Comparison of ENCODE assay signal across 25 cellular contexts in genomic region chr19:28575816-28576215, GRCh38.
DNase-seq lines count a peak whose midpoint lies in the region; ATAC-seq, FAIRE-seq and TF ChIP-seq lines count a peak whose summit lies in the region.
"Had no signal": no experiment of that assay in that cellular context is flagged by ENCODE, and none has a peak within 500 bp of the region (broad histone marks: within the 10 kb centered on the region; RNA-seq: fewer than 3 reads in every experiment).

No MANE protein-coding gene starts in this region.

- no peaks in the 10 kb centered on the region for H3K9me3 ChIP-seq in endodermal cell (ENCODE audit: control insufficient read depth, low read length)
- H3K9me3 ChIP-seq: BE2C; BLaER1 treated with 17β-estradiol and CSF1 and Interleukin-3, amounts not matched to agents 10 nM and 100 nM had no signal

- H3K4me1 ChIP-seq in endodermal cell (ENCODE audit: control insufficient read depth, insufficient read depth, low read length): no peaks in the 10 kb centered on the region
- H3K4me1 ChIP-seq: A549, BE2C had no signal

- H3K36me3 Mint-ChIP-seq in natural killer cell (no peaks in the 10 kb centered on the region), endodermal cell (ENCODE audit: low read depth) (no peaks in the 10 kb centered on the region)
- H3K36me3 Mint-ChIP-seq in natural killer cell treated with Interleukin-12 subunit alpha and Interleukin-12 subunit beta and Interleukin-15 and Interleukin-18, amount 100 ng/mL, for 72 hours: no peaks in the 10 kb centered on the region
- H3K36me3 Mint-ChIP-seq in central memory CD8-positive, alpha-beta T cell (ENCODE audit: insufficient read depth): no peaks in the 10 kb centered on the region
- H3K36me3 Mint-ChIP-seq in activated naive CD4-positive, alpha-beta T cell treated with anti-CD3 and anti-CD28 coated beads, Interleukin-2, amount 10 ng/mL, durations not matched to agents 7 days and 5 days: no peaks in the 10 kb centered on the region
- H3K36me3 Mint-ChIP-seq: CD14-positive monocyte; CD8-positive, alpha-beta memory T cell had no signal

- peak in 2 of 3 donors; percentile 59 to 63 for ATAC-seq in natural killer cell
- ATAC-seq in natural killer cell treated with Interleukin-12 subunit alpha and Interleukin-12 subunit beta and Interleukin-15 and Interleukin-18, amount 100 ng/mL, for 72 hours: no peak
- ATAC-seq in central memory CD8-positive, alpha-beta T cell (replicated peaks; ENCODE audit: extremely low read depth, poor library complexity, severe bottlenecking): no peak
- no peak for ATAC-seq in left ventricle myocardium superior
- ATAC-seq: A549 had no signal

- H3K4me1 Mint-ChIP-seq in natural killer cell (peaks cover 31 to 36% of the 10 kb centered on the region in 2 donors), endodermal cell (peaks cover 6% of the 10 kb centered on the region)
- H3K4me1 Mint-ChIP-seq in natural killer cell treated with Interleukin-12 subunit alpha and Interleukin-12 subunit beta and Interleukin-15 and Interleukin-18, amount 100 ng/mL, for 72 hours (ENCODE audit: low read depth in 2 of 2): peaks cover 4 to 35% of the 10 kb centered on the region in 2 donors
- H3K4me1 Mint-ChIP-seq in central memory CD8-positive, alpha-beta T cell: no peaks in the 10 kb centered on the region
- no peaks in the 10 kb centered on the region for H3K4me1 Mint-ChIP-seq in activated naive CD4-positive, alpha-beta T cell treated with anti-CD3 and anti-CD28 coated beads, Interleukin-2, amount 10 ng/mL, durations not matched to agents 7 days and 5 days
- H3K4me1 Mint-ChIP-seq: CD14-positive monocyte; CD8-positive, alpha-beta memory T cell had no signal

- intact Hi-C loops in natural killer cell (cut with micrococcal nuclease): loop anchor here (2.0 kb wide), 1 partner anchor 75 kb away; no protein-coding TSS in a partner anchor
- intact Hi-C loops in cardiac septum (cut with DNase I): no loop called here
- intact Hi-C loops in left ventricle myocardium superior (cut with micrococcal nuclease): no loop called here

- H3K9me3 Mint-ChIP-seq in natural killer cell (peaks cover 0 to 8% of the 10 kb centered on the region in 2 donors), endodermal cell (no peaks in the 10 kb centered on the region)
- H3K9me3 Mint-ChIP-seq in natural killer cell treated with Interleukin-12 subunit alpha and Interleukin-12 subunit beta and Interleukin-15 and Interleukin-18, amount 100 ng/mL, for 72 hours: peaks cover 4% of the 10 kb centered on the region
- H3K9me3 Mint-ChIP-seq in central memory CD8-positive, alpha-beta T cell: peaks cover 4% of the 10 kb centered on the region
- H3K9me3 Mint-ChIP-seq in activated naive CD4-positive, alpha-beta T cell treated with anti-CD3 and anti-CD28 coated beads, Interleukin-2, amount 10 ng/mL, durations not matched to agents 7 days and 5 days: peaks cover 12% of the 10 kb centered on the region
- H3K9me3 Mint-ChIP-seq: CD4-positive, alpha-beta T cell had no signal

- no peaks in the 10 kb centered on the region for H3K36me3 ChIP-seq in endodermal cell (ENCODE audit: control insufficient read depth, insufficient read depth, low read length)
- H3K36me3 ChIP-seq: BE2C; BLaER1 treated with 17β-estradiol and CSF1 and Interleukin-3, amounts not matched to agents 10 nM and 100 nM had no signal

- H3K4me3 Mint-ChIP-seq in natural killer cell (no peak overlapping the region), endodermal cell (no peak overlapping the region)
- no peak overlapping the region for H3K4me3 Mint-ChIP-seq in natural killer cell treated with Interleukin-12 subunit alpha and Interleukin-12 subunit beta and Interleukin-15 and Interleukin-18, amount 100 ng/mL, for 72 hours
- H3K4me3 Mint-ChIP-seq in central memory CD8-positive, alpha-beta T cell: no peak overlapping the region
- no peak overlapping the region for H3K4me3 Mint-ChIP-seq in activated naive CD4-positive, alpha-beta T cell treated with anti-CD3 and anti-CD28 coated beads, Interleukin-2, amount 10 ng/mL, durations not matched to agents 7 days and 5 days
- H3K4me3 Mint-ChIP-seq: CD14-positive monocyte; CD4-positive, alpha-beta T cell; CD8-positive, alpha-beta memory T cell had no signal

- peak; percentile 37 for FAIRE-seq in urothelium cell line (lab: Jason Lieb, UNC)
- FAIRE-seq: A549, D721Med, GM12891 had no signal

- DNase-seq in natural killer cell: no peak
- no peak for DNase-seq in natural killer cell treated with Interleukin-12 subunit alpha and Interleukin-12 subunit beta and Interleukin-15 and Interleukin-18, amount 100 ng/mL, for 72 hours (ENCODE audit: low spot score)
- no peak for DNase-seq in central memory CD8-positive, alpha-beta T cell (ENCODE audit: low spot score in 2 of 2)
- DNase-seq in endodermal cell: peak; percentile 6
- DNase-seq in urothelium cell line (ENCODE audit: low spot score): no peak
- DNase-seq in cardiac septum (ENCODE audit: low spot score): no peak
- no peak for DNase-seq in activated naive CD4-positive, alpha-beta T cell treated with anti-CD3 and anti-CD28 coated beads, Interleukin-2, amount 10 ng/mL, durations not matched to agents 7 days and 5 days
- no peak for DNase-seq in left ventricle myocardium superior
- DNase-seq: 8988T; ACHN; AML-193; BE2C; CD4-positive, alpha-beta T cell; CD8-positive, alpha-beta memory T cell; DMS 273 treated with DMSO at 0.1 percent for 48 hours; DMS79; GF-D8; GOT3; H7; HCEC 1CT had no signal

- H3K27me3 ChIP-seq in endodermal cell (ENCODE audit: control insufficient read depth, insufficient read depth, low read length, poor library complexity, severe bottlenecking): no peaks in the 10 kb centered on the region
- H3K27me3 ChIP-seq: BE2C; BLaER1 treated with 17β-estradiol and CSF1 and Interleukin-3, amounts not matched to agents 10 nM and 100 nM had no signal

- H3K27me3 Mint-ChIP-seq in natural killer cell (ENCODE audit: low read depth in 2 of 2) (no peaks in the 10 kb centered on the region), endodermal cell (ENCODE audit: insufficient read depth) (no peaks in the 10 kb centered on the region)
- H3K27me3 Mint-ChIP-seq in natural killer cell treated with Interleukin-12 subunit alpha and Interleukin-12 subunit beta and Interleukin-15 and Interleukin-18, amount 100 ng/mL, for 72 hours: no peaks in the 10 kb centered on the region
- no peaks in the 10 kb centered on the region for H3K27me3 Mint-ChIP-seq in central memory CD8-positive, alpha-beta T cell
- no peaks in the 10 kb centered on the region for H3K27me3 Mint-ChIP-seq in activated naive CD4-positive, alpha-beta T cell treated with anti-CD3 and anti-CD28 coated beads, Interleukin-2, amount 10 ng/mL, durations not matched to agents 7 days and 5 days
- H3K27me3 Mint-ChIP-seq: CD4-positive, alpha-beta T cell; CD8-positive, alpha-beta memory T cell had no signal

- H3K9ac ChIP-seq in endodermal cell (ENCODE audit: extremely low read depth, low read length, poor library complexity, severe bottlenecking): no peak overlapping the region
- H3K9ac ChIP-seq: BLaER1 treated with 17β-estradiol and CSF1 and Interleukin-3, amounts not matched to agents 10 nM and 100 nM had no signal

- H3K27ac Mint-ChIP-seq in natural killer cell: peak overlapping the region; percentile 85 to 88
- no peak overlapping the region for H3K27ac Mint-ChIP-seq in natural killer cell treated with Interleukin-12 subunit alpha and Interleukin-12 subunit beta and Interleukin-15 and Interleukin-18, amount 100 ng/mL, for 72 hours
- H3K27ac Mint-ChIP-seq in central memory CD8-positive, alpha-beta T cell (ENCODE audit: low read depth): peak overlapping the region; percentile 76
- H3K27ac Mint-ChIP-seq in endodermal cell: no peak overlapping the region
- no peak overlapping the region for H3K27ac Mint-ChIP-seq in activated naive CD4-positive, alpha-beta T cell treated with anti-CD3 and anti-CD28 coated beads, Interleukin-2, amount 10 ng/mL, durations not matched to agents 7 days and 5 days
- H3K27ac Mint-ChIP-seq: CD4-positive, alpha-beta T cell had no signal

- H3K27ac ChIP-seq in endodermal cell (ENCODE audit: low read depth, low read length): no peak overlapping the region
- H3K27ac ChIP-seq: A549; BLaER1 treated with 17β-estradiol and CSF1 and Interleukin-3, amounts not matched to agents 10 nM and 100 nM had no signal

- CTCF ChIA-PET in activated naive CD4-positive, alpha-beta T cell treated with anti-CD3 and anti-CD28 coated beads, Interleukin-2, amount 10 ng/mL, durations not matched to agents 7 days and 5 days (lab: Charles Lee): no interaction called here

- no peak for TF ChIP-seq CTCF in natural killer cell (IDR thresholded peaks at IDR 0.05)
- TF ChIP-seq CTCF in endodermal cell (conservative IDR thresholded peaks at IDR 0.05): no peak

- H3K4me3 ChIP-seq in endodermal cell (ENCODE audit: low read length): no peak overlapping the region
- H3K4me3 ChIP-seq: A549; BLaER1 treated with 17β-estradiol and CSF1 and Interleukin-3, amounts not matched to agents 10 nM and 100 nM had no signal

Comparison
In these comparisons a context has a peak if more than half of its experiments do, and no peak if none do; other contexts are left out.
1. ATAC-seq: peak in natural killer cell (2 of 3); none in natural killer cell treated with Interleukin-12 subunit alpha and Interleukin-12 subunit beta and Interleukin-15 and Interleukin-18, amount 100 ng/mL, for 72 hours (0 of 2), central memory CD8-positive, alpha-beta T cell (single experiment) and left ventricle myocardium superior (single experiment).
2. H3K27ac Mint-ChIP-seq: peak in natural killer cell (2 of 2) and central memory CD8-positive, alpha-beta T cell (single experiment); none in natural killer cell treated with Interleukin-12 subunit alpha and Interleukin-12 subunit beta and Interleukin-15 and Interleukin-18, amount 100 ng/mL, for 72 hours (0 of 2), endodermal cell (single experiment) and activated naive CD4-positive, alpha-beta T cell treated with anti-CD3 and anti-CD28 coated beads, Interleukin-2, amount 10 ng/mL, durations not matched to agents 7 days and 5 days (single experiment).